Comparison of ENCODE assay signal across 8 cellular contexts in the genomic region with DNA sequence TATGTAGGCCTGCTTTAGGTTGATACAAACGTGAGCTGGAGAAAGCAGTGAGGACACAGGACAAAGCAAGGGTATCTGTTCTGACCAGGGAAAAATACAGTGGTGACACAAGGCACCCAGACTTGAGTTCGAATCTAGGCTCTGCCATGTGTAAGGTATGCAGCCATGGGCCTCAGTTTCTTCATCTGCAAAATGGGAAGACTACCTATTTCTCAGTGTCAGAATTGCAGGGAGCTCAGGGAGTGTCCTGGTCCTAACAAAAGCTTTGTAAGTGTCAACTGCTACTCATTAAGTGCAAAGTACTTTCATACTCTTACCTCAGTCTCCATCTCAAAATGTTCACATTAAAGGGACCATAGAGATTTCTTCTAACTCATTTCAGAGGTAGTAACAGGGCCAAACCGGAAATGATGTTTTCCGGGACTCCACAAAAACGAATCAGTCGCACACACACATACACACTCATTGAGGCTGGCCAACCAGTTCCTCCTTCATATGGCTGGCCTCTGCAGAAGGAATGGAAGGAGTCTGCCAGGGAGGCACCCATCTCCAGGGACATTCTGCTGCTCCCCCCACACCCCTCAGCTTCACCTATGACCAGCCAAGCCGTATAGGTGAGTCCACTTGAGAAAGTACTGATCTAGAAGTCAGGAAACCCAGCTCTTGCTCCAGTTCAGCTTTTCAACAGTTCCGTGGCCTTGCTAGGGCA. TPM values are rescaled to one million over a fixed set of nuclear protein-coding genes. Genes with fewer than 3 reads are reported as not detected.
A peak's percentile ranks its signal among the peaks of the same experiment; 100 is the strongest.
DNase-seq lines count a peak whose midpoint lies in the region; ATAC-seq and TF ChIP-seq lines count a peak whose summit lies in the region.

No MANE protein-coding gene starts in this region.

- peak overlapping the region; percentile 34 for H3K27ac ChIP-seq in vagina
- H3K27ac ChIP-seq in brain microvascular endothelial cell = no peak overlapping the region

- ATAC-seq in activated T-cell treated with anti-CD3 and anti-CD28 coated beads, Interleukin-2, amount 50 U/mL, for 72 hours (replicated peaks in 1 of 2) = peak; percentile 76 to 78
- ATAC-seq in HG02623 (IDR thresholded peaks at IDR 0.05; ENCODE audit: unreplicated experiment) = no peak

- DNase-seq in stimulated activated CD4-positive, alpha-beta T cell treated with anti-CD3 and anti-CD28 coated beads, Interleukin-1b, Interleukin-23, amount 100 ng/mL, for 48 hours = peak; percentile 55
- DNase-seq in stimulated activated CD4-positive, alpha-beta T cell treated with anti-CD3 and anti-CD28 coated beads, Interleukin-4, amount 100 ng/mL, for 1 hour = no peak
- DNase-seq in activated T-cell treated with anti-CD3 and anti-CD28 coated beads, Interleukin-2, amount 50 U/mL, for 72 hours = peak; percentile 53
- DNase-seq in lung microvascular endothelial cell (ENCODE audit: low read depth in 2 of 2) (peak; percentile 75 to 92), vagina (ENCODE audit: extremely low spot score in 2 of 2) (no peak), HAP-1 (ENCODE audit: low spot score in 2 of 2) (no peak), brain microvascular endothelial cell (no peak)

- in situ Hi-C loops in HAP-1 (cut with MboI; ENCODE audit: low sequenced_read_pairs) = no loop called here
- in situ Hi-C loops in brain microvascular endothelial cell (cut with HindIII; ENCODE audit: low pct_ligation_motif_present, low sequenced_read_pairs) = no loop called here

- H3K36me3 Mint-ChIP-seq in activated T-cell treated with anti-CD3 and anti-CD28 coated beads, Interleukin-2, amount 50 U/mL, for 72 hours (ENCODE audit: insufficient read depth in 2 of 2) = no peaks in the 10 kb centered on the region

- H3K4me3 Mint-ChIP-seq in activated T-cell treated with anti-CD3 and anti-CD28 coated beads, Interleukin-2, amount 50 U/mL, for 72 hours = peak overlapping the region; percentile 65 to 68

- H3K27me3 ChIP-seq in vagina (no peaks in the 10 kb centered on the region), HAP-1 (ENCODE audit: low read depth) (no peaks in the 10 kb centered on the region), brain microvascular endothelial cell (replicated peaks) (no peaks in the 10 kb centered on the region)

- H3K4me1 ChIP-seq in vagina (peaks cover 100% of the 10 kb centered on the region), HAP-1 (peaks cover 33% of the 10 kb centered on the region)

- intact Hi-C loops in vagina (cut with DNase I) = loop anchor here (10.0 kb wide), 1 partner anchor 64 kb away; the partner anchor contains the start of genes EEF1AKMT3 and METTL1

- H3K27me3 Mint-ChIP-seq in activated T-cell treated with anti-CD3 and anti-CD28 coated beads, Interleukin-2, amount 50 U/mL, for 72 hours (ENCODE audit: low read depth) = no peaks in the 10 kb centered on the region

- H3K4me3 ChIP-seq in vagina = peak overlapping the region; percentile 16 to 27
- no peak overlapping the region for H3K4me3 ChIP-seq in HAP-1
- no peak overlapping the region for H3K4me3 ChIP-seq in brain microvascular endothelial cell (ENCODE audit: low read depth, low read length)

- no peaks in the 10 kb centered on the region for H3K36me3 ChIP-seq in vagina
- H3K36me3 ChIP-seq in HAP-1 (replicated peaks) = no peaks in the 10 kb centered on the region
- no peaks in the 10 kb centered on the region for H3K36me3 ChIP-seq in brain microvascular endothelial cell (replicated peaks)

- peak overlapping the region; percentile 93 for H3K27ac Mint-ChIP-seq in activated T-cell treated with anti-CD3 and anti-CD28 coated beads, Interleukin-2, amount 50 U/mL, for 72 hours

- peaks cover 100% of the 10 kb centered on the region for H3K4me1 Mint-ChIP-seq in activated T-cell treated with anti-CD3 and anti-CD28 coated beads, Interleukin-2, amount 50 U/mL, for 72 hours (ENCODE audit: low read depth)

- TF ChIP-seq CTCF in vagina (IDR thresholded peaks at IDR 0.05) (no peak), brain microvascular endothelial cell (IDR thresholded peaks at IDR 0.05; ENCODE audit: low read depth, low read length, missing control alignments) (no peak)

- H3K9me3 ChIP-seq in vagina (no peaks in the 10 kb centered on the region), HAP-1 (no peaks in the 10 kb centered on the region)

- no peaks in the 10 kb centered on the region for H3K9me3 Mint-ChIP-seq in activated T-cell treated with anti-CD3 and anti-CD28 coated beads, Interleukin-2, amount 50 U/mL, for 72 hours

- no peak for TF ChIP-seq POLR2A in vagina (IDR thresholded peaks at IDR 0.05)

RNA-seq across cellular contexts. Expression of gene CTDSP2, which starts 7.8 kb away (rescaled TPM):
- total RNA-seq in activated T-cell treated with anti-CD3 and anti-CD28 coated beads, Interleukin-2, amount 50 U/mL, for 72 hours = 100 to 1,000 TPM; 108 to 109 TPM
- total RNA-seq in lung microvascular endothelial cell (47.9 and 62.3 TPM in 2 replicates), vagina (108 TPM)

RNA-seq across cellular contexts. Expression of gene AVIL, which starts 20.2 kb away (rescaled TPM):
- total RNA-seq in activated T-cell treated with anti-CD3 and anti-CD28 coated beads, Interleukin-2, amount 50 U/mL, for 72 hours = 1 to 10 TPM; 4.8 to 5.5 TPM
- total RNA-seq in lung microvascular endothelial cell = 0.65 and 2.2 TPM in 2 replicates
- total RNA-seq in vagina = 5.2 TPM

RNA-seq across cellular contexts. Expression of gene TSFM, which starts 56.2 kb away (rescaled TPM):
- 10 to 100 TPM; 30.4 to 30.9 TPM for total RNA-seq in activated T-cell treated with anti-CD3 and anti-CD28 coated beads, Interleukin-2, amount 50 U/mL, for 72 hours
- total RNA-seq in lung microvascular endothelial cell (15.5 and 18.5 TPM in 2 replicates), vagina (17.9 TPM)

Comparison
In these comparisons a context has a peak if more than half of its experiments do, and no peak if none do; other contexts are left out.
1. DNase-seq: peak in stimulated activated CD4-positive, alpha-beta T cell treated with anti-CD3 and anti-CD28 coated beads, Interleukin-1b, Interleukin-23, amount 100 ng/mL, for 48 hours (single experiment), activated T-cell treated with anti-CD3 and anti-CD28 coated beads, Interleukin-2, amount 50 U/mL, for 72 hours (2 of 2) and lung microvascular endothelial cell (2 of 2); none in stimulated activated CD4-positive, alpha-beta T cell treated with anti-CD3 and anti-CD28 coated beads, Interleukin-4, amount 100 ng/mL, for 1 hour (single experiment), vagina (0 of 2), HAP-1 (0 of 2) and brain microvascular endothelial cell (single experiment).
2. H3K4me3 ChIP-seq: peak in vagina (2 of 2); none in HAP-1 (single experiment) and brain microvascular endothelial cell (single experiment).